In genomic region chr22:50673231-50674126, GRCh38 we compare ENCODE assay signal across 8 cellular contexts. TPM values are rescaled to one million over a fixed set of nuclear protein-coding genes. Genes with fewer than 3 reads are reported as not detected.
DNase-seq lines count a peak whose midpoint lies in the region; ATAC-seq and TF ChIP-seq lines count a peak whose summit lies in the region.

No MANE protein-coding gene starts in this region.

- H3K4me1 ChIP-seq in CD8-positive, alpha-beta T cell (ENCODE audit: insufficient read depth, low read length), result peaks cover 20% of the 10 kb centered on the region
- H3K4me1 ChIP-seq in Panc1 (ENCODE audit: control insufficient read depth, insufficient read depth, low read length) (no peaks in the 10 kb centered on the region; the same call in 1 of the 2 replicates), parathyroid adenoma (no peaks in the 10 kb centered on the region)

- H3K9me3 Mint-ChIP-seq in CD8-positive, alpha-beta T cell, result no peaks in the 10 kb centered on the region

- H3K27me3 Mint-ChIP-seq in CD8-positive, alpha-beta T cell (ENCODE audit: low read depth), result peaks cover 31% of the 10 kb centered on the region

- POLR2A ChIA-PET in CD8-positive, alpha-beta T cell (lab: Charles Lee), result no interaction called here
- POLR2A ChIA-PET in Panc1 (lab: Charles Lee), result interaction anchor here (0.6 kb wide), 1 partner anchor 55 kb away, joined by 4 read pairs; no protein-coding TSS in a partner anchor

- peak in 3 of 7 experiments; percentile 22 to 46 (median 36) for DNase-seq in CD8-positive, alpha-beta T cell
- DNase-seq in Panc1 (ENCODE audit: low read depth, low spot score) (no peak), fibroblast of pulmonary artery (ENCODE audit: low read depth) (no peak), ACHN (no peak), NOMO-1 (lab: John Stamatoyannopoulos, UW; ENCODE audit: unreplicated experiment in 2 of 2) (no peak), pons (ENCODE audit: low spot score) (no peak)
- DNase-seq in effector CD4-positive, alpha-beta T cell, result no peak

- peak overlapping the region; percentile 59 for H3K4me3 ChIP-seq in CD8-positive, alpha-beta T cell (ENCODE audit: low read depth, low read length)
- H3K4me3 ChIP-seq in Panc1 (ENCODE audit: low read depth in 2 of 2, low read length in 2 of 2), result peak overlapping the region; percentile 27 to 48
- peak overlapping the region; percentile 24 for H3K4me3 ChIP-seq in fibroblast of pulmonary artery (replicated peaks; ENCODE audit: low read depth, low read length)
- peak overlapping the region; percentile 31 for H3K4me3 ChIP-seq in parathyroid adenoma (ENCODE audit: low read depth, low read length)

- no peaks in the 10 kb centered on the region for H3K79me2 ChIP-seq in parathyroid adenoma

- peak; percentile 29 for ATAC-seq in CD8-positive, alpha-beta T cell
- ATAC-seq in Panc1, result no peak

- TF ChIP-seq CTCF in CD8-positive, alpha-beta T cell (IDR thresholded peaks at IDR 0.05), result no peak
- TF ChIP-seq CTCF in Panc1 (IDR thresholded peaks at IDR 0.05) (no peak), fibroblast of pulmonary artery (IDR thresholded peaks at IDR 0.05; ENCODE audit: low read length, missing control alignments) (no peak), parathyroid adenoma (IDR thresholded peaks at IDR 0.05) (no peak)

- peaks cover 6% of the 10 kb centered on the region for H3K27me3 ChIP-seq in CD8-positive, alpha-beta T cell (ENCODE audit: insufficient read depth, low read length)
- H3K27me3 ChIP-seq in Panc1 (ENCODE audit: control insufficient read depth, insufficient read depth, low read length) (no peaks in the 10 kb centered on the region), parathyroid adenoma (ENCODE audit: control insufficient read depth, insufficient read depth, low read length) (no peaks in the 10 kb centered on the region)

- H3K4me1 Mint-ChIP-seq in CD8-positive, alpha-beta T cell (ENCODE audit: low read depth), result peaks cover 17% of the 10 kb centered on the region

- CTCF ChIA-PET in CD8-positive, alpha-beta T cell (lab: Charles Lee), result no interaction called here
- CTCF ChIA-PET in Panc1 (lab: Charles Lee), result interaction anchor here (0.6 kb wide), 1 partner anchor 26 kb away, joined by 3 read pairs; no protein-coding TSS in a partner anchor

- intact Hi-C loops in CD8-positive, alpha-beta T cell (cut with DNase I, micrococcal nuclease), result loop anchor here in 1 of 2 experiments (5.0 kb wide), 1 partner anchor 46 kb away; the partner anchor contains the start of gene ARSA
- intact Hi-C loops in Panc1 (cut with micrococcal nuclease; ENCODE audit: unreplicated experiment), result no loop called here

- in situ Hi-C loops in Panc1 (cut with HindIII; ENCODE audit: low pct_unique_long_range_greater_than_20kb, low sequenced_read_pairs) (no loop called here), ACHN (cut with HindIII; ENCODE audit: low pct_ligation_motif_present, low pct_unique_long_range_greater_than_20kb, low sequenced_read_pairs) (no loop called here)

- H3K27ac Mint-ChIP-seq in CD8-positive, alpha-beta T cell, result no peak overlapping the region

- H2AFZ ChIP-seq in parathyroid adenoma, result no peak overlapping the region

- no TSS peak for BruUV-seq in Panc1 (replicated peaks; lab: Mats Ljungman, UMichigan)

- H3K36me3 Mint-ChIP-seq in CD8-positive, alpha-beta T cell, result no peaks in the 10 kb centered on the region

- peak overlapping the region; percentile 6 for H3K4me2 ChIP-seq in parathyroid adenoma (ENCODE audit: low read length)

- H3K36me3 ChIP-seq in CD8-positive, alpha-beta T cell (ENCODE audit: insufficient read depth, low read length), result no peaks in the 10 kb centered on the region
- H3K36me3 ChIP-seq in Panc1 (ENCODE audit: control insufficient read depth, insufficient read depth, low read length), result no peaks in the 10 kb centered on the region
- no peaks in the 10 kb centered on the region for H3K36me3 ChIP-seq in parathyroid adenoma (ENCODE audit: control insufficient read depth, insufficient read depth, low read length)

- peak overlapping the region; percentile 60 for H3K4me3 Mint-ChIP-seq in CD8-positive, alpha-beta T cell

- no peaks in the 10 kb centered on the region for H3K9me3 ChIP-seq in CD8-positive, alpha-beta T cell (ENCODE audit: low read length)
- H3K9me3 ChIP-seq in Panc1 (ENCODE audit: control insufficient read depth, insufficient read depth, low read depth, low read length) (no peaks in the 10 kb centered on the region), parathyroid adenoma (ENCODE audit: control insufficient read depth, low read length) (no peaks in the 10 kb centered on the region)

- H3K27ac ChIP-seq in CD8-positive, alpha-beta T cell (ENCODE audit: low read depth, low read length), result no peak overlapping the region
- H3K27ac ChIP-seq in Panc1 (ENCODE audit: low read length) (no peak overlapping the region), parathyroid adenoma (peak overlapping the region; percentile 56)

- no peak overlapping the region for H3K9ac ChIP-seq in parathyroid adenoma

RNA-seq across cellular contexts. Expression of gene SHANK3, which starts 0.9 kb away (rescaled TPM):
- total RNA-seq in CD8-positive, alpha-beta T cell, result not detected
- 7.6 TPM for total RNA-seq in Panc1 (2021; ENCODE audit: unreplicated experiment)
- 6.6 TPM for polyA plus RNA-seq in Panc1 (2012; ENCODE audit: insufficient read length)

RNA-seq across cellular contexts. Expression of gene ARSA, which starts 45.5 kb away (rescaled TPM):
- 10 to 100 TPM; 37.1 to 43.4 TPM for total RNA-seq in CD8-positive, alpha-beta T cell
- total RNA-seq in Panc1 (2021; ENCODE audit: unreplicated experiment), result 43.8 TPM
- 39.5 TPM for polyA plus RNA-seq in Panc1 (2012; ENCODE audit: insufficient read length)
